In the genomic region with DNA sequence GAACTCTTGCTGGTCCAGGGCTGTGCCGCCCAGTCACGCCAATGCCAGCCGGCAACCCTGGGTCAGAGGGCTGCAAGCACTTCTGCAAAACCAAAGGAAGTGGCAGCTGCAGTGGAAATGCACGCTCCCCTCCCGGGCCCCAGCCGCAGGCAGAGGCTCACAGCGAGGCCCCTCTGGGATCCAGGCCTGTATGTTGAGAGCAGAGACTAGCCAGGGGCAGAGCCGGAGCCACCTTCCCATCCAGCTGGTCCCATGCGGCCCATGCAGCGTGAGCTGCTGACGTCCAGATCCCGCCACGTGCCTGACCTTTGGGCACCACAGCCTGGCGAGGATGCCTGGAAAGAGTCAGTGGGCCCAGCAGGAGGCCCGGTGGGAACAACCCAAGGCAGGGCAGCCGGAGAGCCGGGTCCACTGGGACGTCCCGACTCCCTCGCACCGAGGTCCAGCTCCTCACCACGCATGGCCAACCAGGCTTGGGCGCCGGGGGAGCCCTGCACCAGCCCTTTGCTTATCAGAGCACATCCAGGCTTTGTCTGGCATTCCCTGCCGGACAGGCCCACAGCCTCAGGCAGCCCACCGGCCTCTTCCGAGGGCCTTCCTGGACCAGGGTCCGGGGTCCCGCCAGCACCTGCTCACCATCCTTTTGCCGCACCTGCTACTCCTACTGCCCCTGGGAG, we compare ENCODE assay signal across 9 cellular contexts. TPM values are rescaled to one million over a fixed set of nuclear protein-coding genes. Genes with fewer than 3 reads are reported as not detected.
A peak's percentile ranks its signal among the peaks of the same experiment; 100 is the strongest.
DNase-seq lines count a peak whose midpoint lies in the region; ATAC-seq, FAIRE-seq and TF ChIP-seq lines count a peak whose summit lies in the region.
"Had no signal": no experiment of that assay in that cellular context is flagged by ENCODE, and none has a peak within 500 bp of the region (broad histone marks: within the 10 kb centered on the region; RNA-seq: fewer than 3 reads in every experiment).

No MANE protein-coding gene starts in this region.

- no peaks in the 10 kb centered on the region for H3K9me3 ChIP-seq in CD4-positive, alpha-beta memory T cell (ENCODE audit: control insufficient read depth in 1 of 2, low read length in 2 of 2)
- H3K9me3 ChIP-seq in colonic mucosa: no peaks in the 10 kb centered on the region

- H3K9ac ChIP-seq in colonic mucosa (ENCODE audit: low read depth in 2 of 2, low read length in 2 of 2): peak overlapping the region; percentile 33 to 51

- H3K27ac Mint-ChIP-seq in CD4-positive, alpha-beta memory T cell: peak overlapping the region; percentile 92 to 100 (median 98)
- peak overlapping the region; percentile 98 for H3K27ac Mint-ChIP-seq in natural killer cell treated with Interleukin-12 subunit alpha and Interleukin-12 subunit beta and Interleukin-15 and Interleukin-18, amount 100 ng/mL, for 72 hours

- CTCF ChIA-PET in CD4-positive, alpha-beta memory T cell (lab: Charles Lee; ENCODE audit: partially characterized antibody): interaction anchor here (1.5 to 12.3 kb wide), 3 partner anchors 16 to 27 kb away, joined by 3 to 163 read pairs (median 49); no protein-coding TSS in a partner anchor

- intact Hi-C loops in CD4-positive, alpha-beta memory T cell (cut with micrococcal nuclease): loop anchor here (1.0 kb wide), 1 partner anchor 26 kb away; no protein-coding TSS in a partner anchor
- intact Hi-C loops in colonic mucosa (cut with DNase I): no loop called here

- no peak for FAIRE-seq in frontal cortex (lab: Jason Lieb, UNC)

- TF ChIP-seq CTCF in colonic mucosa (IDR thresholded peaks at IDR 0.05): no peak

- H3K4me1 ChIP-seq in CD4-positive, alpha-beta memory T cell (ENCODE audit: insufficient read depth, low read length): peaks cover 67% of the 10 kb centered on the region
- no peaks in the 10 kb centered on the region for H3K4me1 ChIP-seq in colonic mucosa

- H3K27ac ChIP-seq in CD4-positive, alpha-beta memory T cell (ENCODE audit: low read depth, low read length): peak overlapping the region; percentile 93
- peak overlapping the region; percentile 43 for H3K27ac ChIP-seq in colonic mucosa

- POLR2A ChIA-PET in CD4-positive, alpha-beta memory T cell (lab: Charles Lee; ENCODE audit: partially characterized antibody): interaction anchor here (1.0 to 12.5 kb wide), 9 partner anchors 10 to 254 kb away, joined by 4 to 230 read pairs (median 7); partner anchors contain the start of genes BRF1, CDCA4 and PACS2

- H3K27me3 Mint-ChIP-seq in CD4-positive, alpha-beta memory T cell: no peaks in the 10 kb centered on the region
- H3K27me3 Mint-ChIP-seq in natural killer cell treated with Interleukin-12 subunit alpha and Interleukin-12 subunit beta and Interleukin-15 and Interleukin-18, amount 100 ng/mL, for 72 hours: no peaks in the 10 kb centered on the region

- peaks cover 13 to 40% of the 10 kb centered on the region in 2 donors for H3K36me3 Mint-ChIP-seq in CD4-positive, alpha-beta memory T cell
- no peaks in the 10 kb centered on the region for H3K36me3 Mint-ChIP-seq in natural killer cell treated with Interleukin-12 subunit alpha and Interleukin-12 subunit beta and Interleukin-15 and Interleukin-18, amount 100 ng/mL, for 72 hours

- no peak for ATAC-seq in natural killer cell treated with Interleukin-12 subunit alpha and Interleukin-12 subunit beta and Interleukin-15 and Interleukin-18, amount 100 ng/mL, for 72 hours
- ATAC-seq in GM18909 (IDR thresholded peaks at IDR 0.05; ENCODE audit: poor library complexity, unreplicated experiment): no peak

- H3K36me3 ChIP-seq in CD4-positive, alpha-beta memory T cell (ENCODE audit: insufficient read depth, low read length): peaks cover 9% of the 10 kb centered on the region
- no peaks in the 10 kb centered on the region for H3K36me3 ChIP-seq in colonic mucosa

- H3K4me3 ChIP-seq in CD4-positive, alpha-beta memory T cell (ENCODE audit: low read length in 2 of 2): peak overlapping the region; percentile 4 to 58
- peak overlapping the region; percentile 15 for H3K4me3 ChIP-seq in colonic mucosa

- DNase-seq in CD4-positive, alpha-beta memory T cell: peak; percentile 32 to 72 (median 46)
- DNase-seq in NOMO-1 treated with dmso at 0.1 percent for 144 hours (lab: John Stamatoyannopoulos, UW; ENCODE audit: unreplicated experiment) (peak; percentile 71), colonic mucosa (no peak), HK-2 (ENCODE audit: unreplicated experiment) (no peak), frontal cortex (ENCODE audit: low spot score in 2 of 2) (no peak), NCI-H774 (lab: John Stamatoyannopoulos, UW) (no peak)
- DNase-seq in natural killer cell treated with Interleukin-12 subunit alpha and Interleukin-12 subunit beta and Interleukin-15 and Interleukin-18, amount 100 ng/mL, for 72 hours (ENCODE audit: low spot score): no peak

- no peaks in the 10 kb centered on the region for H3K27me3 ChIP-seq in CD4-positive, alpha-beta memory T cell (ENCODE audit: insufficient read depth, low read length)
- no peaks in the 10 kb centered on the region for H3K27me3 ChIP-seq in colonic mucosa

- H3K9me3 Mint-ChIP-seq in CD4-positive, alpha-beta memory T cell: no peaks in the 10 kb centered on the region
- H3K9me3 Mint-ChIP-seq in natural killer cell treated with Interleukin-12 subunit alpha and Interleukin-12 subunit beta and Interleukin-15 and Interleukin-18, amount 100 ng/mL, for 72 hours: no peaks in the 10 kb centered on the region

- H3K4me1 Mint-ChIP-seq in CD4-positive, alpha-beta memory T cell: peaks cover 32 to 77% (median 50%) of the 10 kb centered on the region in 4 donors
- H3K4me1 Mint-ChIP-seq in natural killer cell treated with Interleukin-12 subunit alpha and Interleukin-12 subunit beta and Interleukin-15 and Interleukin-18, amount 100 ng/mL, for 72 hours (ENCODE audit: low read depth in 2 of 2): peaks cover 40 to 43% of the 10 kb centered on the region in 2 donors

- peak overlapping the region; percentile 89 to 97 (median 95) for H3K4me3 Mint-ChIP-seq in CD4-positive, alpha-beta memory T cell
- peak overlapping the region; percentile 99 for H3K4me3 Mint-ChIP-seq in natural killer cell treated with Interleukin-12 subunit alpha and Interleukin-12 subunit beta and Interleukin-15 and Interleukin-18, amount 100 ng/mL, for 72 hours

RNA-seq across cellular contexts. Expression of gene GPR132, which starts 4.3 kb away (rescaled TPM):
- total RNA-seq in CD4-positive, alpha-beta memory T cell: 10 to 100 TPM; 47.3 to 49.2 TPM
- 10 to 100 TPM in 1 of 2 donors, 1 to 10 TPM in 1; 4.9 to 40.0 TPM for polyA plus RNA-seq in CD4-positive, alpha-beta memory T cell
- total RNA-seq in colonic mucosa (1 to 10 TPM; 1.0 TPM), frontal cortex (1.2 TPM)
- 10 to 100 TPM; 80.9 to 88.3 TPM for total RNA-seq in natural killer cell treated with Interleukin-12 subunit alpha and Interleukin-12 subunit beta and Interleukin-15 and Interleukin-18, amount 100 ng/mL, for 72 hours
- total RNA-seq: LHCN-M2 had no signal

RNA-seq across cellular contexts. Expression of gene CDCA4, which starts 40.0 kb away (rescaled TPM):
- 10 to 100 TPM; 17.1 to 19.0 TPM for total RNA-seq in CD4-positive, alpha-beta memory T cell
- 10 to 100 TPM; 18.7 to 20.9 TPM for polyA plus RNA-seq in CD4-positive, alpha-beta memory T cell
- total RNA-seq in colonic mucosa (10 to 100 TPM in 1 of 2 donors, 1 to 10 TPM in 1; 8.3 to 16.3 TPM), frontal cortex (11.0 TPM)
- 10 to 100 TPM; 39.9 to 71.5 TPM for total RNA-seq in natural killer cell treated with Interleukin-12 subunit alpha and Interleukin-12 subunit beta and Interleukin-15 and Interleukin-18, amount 100 ng/mL, for 72 hours

Comparison
In these comparisons a context has a peak if more than half of its experiments do, and no peak if none do; other contexts are left out.
1. DNase-seq: peak in CD4-positive, alpha-beta memory T cell (5 of 5) and NOMO-1 treated with dmso at 0.1 percent for 144 hours (single experiment); none in colonic mucosa (single experiment), natural killer cell treated with Interleukin-12 subunit alpha and Interleukin-12 subunit beta and Interleukin-15 and Interleukin-18, amount 100 ng/mL, for 72 hours (single experiment), HK-2 (single experiment), frontal cortex (0 of 2) and NCI-H774 (single experiment).
2. RNA of gene GPR132, which starts 4.3 kb away (total RNA-seq): 80.9 to 88.3 TPM in natural killer cell treated with Interleukin-12 subunit alpha and Interleukin-12 subunit beta and Interleukin-15 and Interleukin-18, amount 100 ng/mL, for 72 hours and 47.3 to 49.2 TPM in CD4-positive, alpha-beta memory T cell; 1.2 TPM in frontal cortex (single experiment) and 1.0 TPM in colonic mucosa; every median in the first group is over 10 times any median in the second.